Comparison of ENCODE assay signal across 13 cellular contexts in the genomic region with DNA sequence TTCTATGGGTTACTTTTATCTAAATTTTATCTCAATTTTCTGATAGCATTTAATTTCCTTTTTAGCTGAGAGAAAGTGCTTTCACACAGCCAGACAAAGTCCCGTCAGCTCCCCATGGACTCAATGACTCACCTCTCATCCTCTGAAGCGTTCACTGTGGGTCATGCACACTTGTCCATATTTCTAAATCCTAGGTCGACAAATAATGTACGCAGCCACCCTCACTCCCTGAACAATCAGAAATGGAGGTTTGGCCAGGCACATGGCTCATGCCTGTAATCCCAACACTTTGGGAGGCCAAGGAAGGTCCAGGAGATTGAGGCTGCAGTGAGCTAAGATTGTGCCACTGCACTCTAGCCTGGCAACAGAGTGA.
"Had no signal": no experiment of that assay in that cellular context is flagged by ENCODE, and none has a peak within 500 bp of the region (broad histone marks: within the 10 kb centered on the region; RNA-seq: fewer than 3 reads in every experiment).

No MANE protein-coding gene starts in this region.

- H3K36me3 ChIP-seq: esophagus squamous epithelium, left ventricle myocardium inferior, stomach, upper lobe of left lung had no signal

- H3K4me3 ChIP-seq: esophagus squamous epithelium, left ventricle myocardium inferior, smooth muscle cell, stomach, testis, upper lobe of left lung had no signal

- ATAC-seq: natural killer cell had no signal

- H3K27ac ChIP-seq: esophagus squamous epithelium, left ventricle myocardium inferior, stomach, testis, upper lobe of left lung had no signal

- H3K9me3 ChIP-seq: esophagus squamous epithelium, testis had no signal

- H3K4me1 ChIP-seq: testis had no signal

- DNase-seq: activated naive CD8-positive, alpha-beta T cell treated with anti-CD3 and anti-CD28 coated beads, Interleukin-2, amount 10 ng/mL, durations not matched to agents 7 days and 5 days; cortex of kidney; effector CD4-positive, alpha-beta T cell; esophagus squamous epithelium; hippocampal formation; kidney; left ventricle myocardium inferior; natural killer cell; retina; stomach; testis had no signal

- H3K4me2 ChIP-seq: smooth muscle cell had no signal
